Comparison of ENCODE assay signal across 8 cellular contexts in genomic region chr12:98592825-98593322, GRCh38. TPM values are rescaled to one million over a fixed set of nuclear protein-coding genes. Genes with fewer than 3 reads are reported as not detected.
A peak's percentile ranks its signal among the peaks of the same experiment; 100 is the strongest.
DNase-seq lines count a peak whose midpoint lies in the region; ATAC-seq, FAIRE-seq and TF ChIP-seq lines count a peak whose summit lies in the region.

No MANE protein-coding gene starts in this region.

- H3K36me3 ChIP-seq in MG63 (peaks cover 43% of the 10 kb centered on the region), K562 (ENCODE audit: control insufficient read depth, insufficient read depth, low read length) (peaks cover 41% of the 10 kb centered on the region), mucosa of descending colon (ENCODE audit: low read depth) (no peaks in the 10 kb centered on the region)

- no peaks in the 10 kb centered on the region for H3K9me1 ChIP-seq in K562 (ENCODE audit: control insufficient read depth, insufficient read depth, low read length)

- CTCF ChIA-PET in K562 (lab: Yijun Ruan, JAX; ENCODE audit: low intra/inter-chr PET ratio): no interaction called here

- 1% methylated on average over 9 of the region's 9 CpGs for WGBS in K562 (ENCODE audit: insufficient coverage, low coverage, missing lambda C conversion rate)

- H3K27ac ChIP-seq in K562 (ENCODE audit: extremely low read depth, low read depth, low read length): peak overlapping the region; percentile 80

- peaks cover 26% of the 10 kb centered on the region for H4K20me1 ChIP-seq in K562 (replicated peaks; ENCODE audit: control insufficient read depth, insufficient read depth, low read length)

- TF ChIP-seq POLR2A in K562 (conservative IDR thresholded peaks at IDR 0.05): no peak
- TF ChIP-seq POLR2A in GM12891 (IDR thresholded peaks at IDR 0.05; ENCODE audit: low read depth, low read length): no peak

- ATAC-seq in GM19452 (IDR thresholded peaks at IDR 0.05; ENCODE audit: unreplicated experiment): peak; percentile 1
- no peak for ATAC-seq in K562
- no peak for ATAC-seq in mucosa of descending colon
- ATAC-seq in HG03460 (IDR thresholded peaks at IDR 0.05; ENCODE audit: unreplicated experiment): no peak

- H2AFZ ChIP-seq in K562 (ENCODE audit: low read depth, low read length): peak overlapping the region; percentile 92

- TSS peak; percentile 99 for BruUV-seq in K562 (replicated peaks; lab: Mats Ljungman, UMichigan)

- peak overlapping the region; percentile 92 for H3K4me2 ChIP-seq in K562 (ENCODE audit: insufficient read depth, low read length)

- H3K4me1 ChIP-seq in K562 (replicated peaks in 1 of 2; ENCODE audit: control insufficient read depth in 2 of 2, insufficient read depth in 2 of 2, low read length in 2 of 2): peaks cover 16 to 18% of the 10 kb centered on the region in 2 experiments; a peak in 4 of 5 replicates
- peaks cover 5% of the 10 kb centered on the region for H3K4me1 ChIP-seq in mucosa of descending colon (ENCODE audit: low read depth)

- no peak for TF ChIP-seq RAD21 in K562 (CRISPR knock-in tag; conservative IDR thresholded peaks at IDR 0.05 in 1 of 2, IDR thresholded peaks at IDR 0.05 in 1 of 2)

- TF ChIP-seq CTCF in K562 (IDR thresholded peaks at IDR 0.05 in 2 of 3, conservative IDR thresholded peaks at IDR 0.05 in 1 of 3; ENCODE audit: insufficient read depth in 2 of 3, low read depth in 1 of 3, low read length in 3 of 3) (no peak), mucosa of descending colon (IDR thresholded peaks at IDR 0.05) (no peak)

- POLR2A ChIA-PET in K562 (lab: Yijun Ruan, JAX): interaction anchor here (0.8 to 7.2 kb wide), 17 partner anchors 8 to 406 kb away, joined by 3 to 96 read pairs (median 4); no protein-coding TSS in a partner anchor

- H3K4me3 ChIP-seq in MG63 (peak overlapping the region; percentile 99), K562 (peak overlapping the region; percentile 100), mucosa of descending colon (peak overlapping the region; percentile 95)

- DNase-seq in MG63: no peak
- peak in 2 of 4 experiments; percentile 25 to 49 for DNase-seq in K562 (ENCODE audit: extremely low read depth in 1 of 4, low spot score in 3 of 4)
- peak in 1 of 3 donors; percentile 23 for DNase-seq in mucosa of descending colon
- DNase-seq in putamen (ENCODE audit: low spot score): no peak
- DNase-seq in GM12891 (ENCODE audit: insufficient read length, low spot score): no peak
- DNase-seq in frontal cortex (ENCODE audit: low spot score in 2 of 2): no peak

- in situ Hi-C loops in K562 (cut with MboI): no loop called here

- no peak for TF ChIP-seq EP300 in K562 (IDR thresholded peaks at IDR 0.05; ENCODE audit: low read length)

- intact Hi-C loops in K562 (cut with micrococcal nuclease): loop anchor here (1.0 to 5.0 kb wide), 5 partner anchors 20 to 76 kb away; partner anchors contain the start of genes APAF1 and TMPO
- intact Hi-C loops in mucosa of descending colon (cut with DNase I, micrococcal nuclease): loop anchor here in 1 of 2 donors (10.0 kb wide), 1 partner anchor 52 kb away; the partner anchor contains the start of genes APAF1 and IKBIP

- peak overlapping the region; percentile 72 to 81 for H3K9ac ChIP-seq in K562 (ENCODE audit: insufficient read depth in 1 of 2, low read depth in 2 of 2, low read length in 2 of 2)

- FAIRE-seq in K562 (lab: Jason Lieb, UNC) (peak; percentile 35), GM12891 (lab: Jason Lieb, UNC) (no peak), frontal cortex (lab: Jason Lieb, UNC) (no peak)

- peaks cover 52% of the 10 kb centered on the region for H3K79me2 ChIP-seq in K562 (ENCODE audit: control insufficient read depth, insufficient read depth, low read length)

- H3K9me3 ChIP-seq in MG63: no peaks in the 10 kb centered on the region
- H3K9me3 ChIP-seq in K562 (replicated peaks; ENCODE audit: control insufficient read depth, insufficient read depth, low read depth, low read length): no peaks in the 10 kb centered on the region
- H3K9me3 ChIP-seq in mucosa of descending colon: no peaks in the 10 kb centered on the region

- H3K27me3 ChIP-seq in MG63 (no peaks in the 10 kb centered on the region), K562 (ENCODE audit: control insufficient read depth in 2 of 2, insufficient read depth in 2 of 2, low read length in 2 of 2) (no peaks in the 10 kb centered on the region)

TF ChIP-seq in K562, 482 proteins besides CTCF, POLR2A, EP300 and RAD21 (continues in another document):
- TF ChIP-seq RBM22 (IDR thresholded peaks at IDR 0.05; ENCODE audit: low read depth, low read length, poor library complexity, severe bottlenecking): no peak
- peak in 1 of 2 experiments; percentile 43; a peak in 1 of 4 replicates for TF ChIP-seq HDAC1 (IDR thresholded peaks at IDR 0.05)

TF ChIP-seq in GM12891, 5 proteins besides CTCF, POLR2A, EP300 and RAD21 (continues in another document):
- TF ChIP-seq PAX5 (IDR thresholded peaks at IDR 0.05; ENCODE audit: insufficient read depth, low read length, severe bottlenecking): no peak
- no peak for TF ChIP-seq POLR2AphosphoS5 (IDR thresholded peaks at IDR 0.05; ENCODE audit: low read depth, low read length)
- TF ChIP-seq SPI1 (IDR thresholded peaks at IDR 0.05; ENCODE audit: low read depth, low read length): no peak

RNA-seq across cellular contexts. Expression of gene SLC25A3, which starts 0.6 kb away (rescaled TPM):
- 998 and 1,016 TPM in 2 replicates for total RNA-seq in MG63 (2014; rRNA removed; shearing (Covaris generic); ENCODE audit: low replicate concordance)
- 311 and 511 TPM in 2 replicates for total RNA-seq in K562 (2011; cell fraction: chromatin; rRNA removed; ENCODE audit: low replicate concordance)
- total RNA-seq in K562 (2011; cell fraction: nucleolus; rRNA removed): 257 and 270 TPM in 2 replicates
- total RNA-seq in K562 (2011; cell fraction: nucleoplasm; rRNA removed): 338 and 415 TPM in 2 replicates
- total RNA-seq in K562 (2014; rRNA removed): 450 and 515 TPM in 2 replicates
- total RNA-seq in K562 (2014; rRNA removed; fragmentation: Illumina TruSeq; extraction: Trizol): 766 and 865 TPM in 2 replicates
- total RNA-seq in K562 (2015; rRNA removed; fragmentation: Illumina TruSeq; extraction: Trizol): 498 and 500 TPM in 2 replicates
- 687 and 693 TPM in 2 replicates for total RNA-seq in K562 (2021)
- 405 and 419 TPM in 2 replicates for polyA plus RNA-seq in K562 (2011; rRNA removed)
- 556 and 768 TPM in 2 replicates for polyA plus RNA-seq in K562 (2011; cell fraction: cytosol; rRNA removed)
- 515 and 531 TPM in 2 replicates for polyA plus RNA-seq in K562 (2011; cell fraction: nucleus; rRNA removed)
- polyA plus RNA-seq in K562 (2012): 638 and 684 TPM in 2 replicates
- 571 and 592 TPM in 2 replicates for polyA plus RNA-seq in K562 (2014; fragmentation: Illumina TruSeq; extraction: Trizol)
- polyA plus RNA-seq in K562 (2014; fragmentation: Nextera tagmentation; extraction: Ambion mirVana): 100 to 1,000 TPM; 264 to 309 TPM
- 449 and 495 TPM in 2 replicates for polyA plus RNA-seq in K562 (2014; rRNA removed)
- polyA minus RNA-seq in K562 (2011; rRNA and poly(A)+ RNA removed): 760 and 828 TPM in 2 replicates
- 379 and 409 TPM in 2 replicates for polyA minus RNA-seq in K562 (2011; cell fraction: cytosol; rRNA and poly(A)+ RNA removed)
- polyA minus RNA-seq in K562 (2011; cell fraction: nucleus; rRNA and poly(A)+ RNA removed): 181 and 261 TPM in 2 replicates
- total RNA-seq in mucosa of descending colon: 100 to 1,000 TPM; 617 to 741 (median 658) TPM
- polyA plus RNA-seq in GM12891 (2012; ENCODE audit: low read depth, missing spikeins): 590 TPM
- total RNA-seq in frontal cortex: 241 TPM

RNA-seq across cellular contexts. Expression of gene IKBIP, which starts 51.7 kb away (rescaled TPM):
- total RNA-seq in MG63 (2014; rRNA removed; shearing (Covaris generic); ENCODE audit: low replicate concordance): 48.9 and 79.7 TPM in 2 replicates
- total RNA-seq in K562 (2011; cell fraction: chromatin; rRNA removed; ENCODE audit: low replicate concordance): 6.2 and 22.8 TPM in 2 replicates
- 6.2 and 7.0 TPM in 2 replicates for total RNA-seq in K562 (2011; cell fraction: nucleolus; rRNA removed)
- total RNA-seq in K562 (2011; cell fraction: nucleoplasm; rRNA removed): 11.0 and 14.5 TPM in 2 replicates
- 14.1 and 14.9 TPM in 2 replicates for total RNA-seq in K562 (2014; rRNA removed)
- 19.5 and 22.8 TPM in 2 replicates for total RNA-seq in K562 (2014; rRNA removed; fragmentation: Illumina TruSeq; extraction: Trizol)
- 16.5 and 17.8 TPM in 2 replicates for total RNA-seq in K562 (2015; rRNA removed; fragmentation: Illumina TruSeq; extraction: Trizol)
- 14.9 and 15.4 TPM in 2 replicates for total RNA-seq in K562 (2021)
- 12.3 and 16.2 TPM in 2 replicates for polyA plus RNA-seq in K562 (2011; rRNA removed)
- polyA plus RNA-seq in K562 (2011; cell fraction: cytosol; rRNA removed): 3.1 and 5.1 TPM in 2 replicates
- 2.5 and 2.8 TPM in 2 replicates for polyA plus RNA-seq in K562 (2011; cell fraction: nucleus; rRNA removed)
- polyA plus RNA-seq in K562 (2012): 12.4 and 14.4 TPM in 2 replicates
- 12.6 and 15.3 TPM in 2 replicates for polyA plus RNA-seq in K562 (2014; fragmentation: Illumina TruSeq; extraction: Trizol)
- 1 to 10 TPM; 3.3 to 4.9 TPM for polyA plus RNA-seq in K562 (2014; fragmentation: Nextera tagmentation; extraction: Ambion mirVana)
- polyA plus RNA-seq in K562 (2014; rRNA removed): 14.9 and 15.8 TPM in 2 replicates
- 9.7 and 10.4 TPM in 2 replicates for polyA minus RNA-seq in K562 (2011; rRNA and poly(A)+ RNA removed)
- 4.7 and 4.8 TPM in 2 replicates for polyA minus RNA-seq in K562 (2011; cell fraction: cytosol; rRNA and poly(A)+ RNA removed)
- 2.7 and 3.8 TPM in 2 replicates for polyA minus RNA-seq in K562 (2011; cell fraction: nucleus; rRNA and poly(A)+ RNA removed)
- total RNA-seq in mucosa of descending colon: 1 to 10 TPM; 1.4 to 7.8 (median 7.5) TPM
- polyA plus RNA-seq in GM12891 (2012; ENCODE audit: low read depth, missing spikeins): 15.1 TPM
- total RNA-seq in frontal cortex: 9.4 TPM

RNA-seq across cellular contexts. Expression of gene APAF1, which starts 52.2 kb away (rescaled TPM):
- 19.3 and 24.2 TPM in 2 replicates for total RNA-seq in MG63 (2014; rRNA removed; shearing (Covaris generic); ENCODE audit: low replicate concordance)
- 34.4 and 111 TPM in 2 replicates for total RNA-seq in K562 (2011; cell fraction: chromatin; rRNA removed; ENCODE audit: low replicate concordance)
- 13.7 and 18.6 TPM in 2 replicates for total RNA-seq in K562 (2011; cell fraction: nucleolus; rRNA removed)
- 27.3 and 35.5 TPM in 2 replicates for total RNA-seq in K562 (2011; cell fraction: nucleoplasm; rRNA removed)
- total RNA-seq in K562 (2014; rRNA removed) (8.5 and 11.1 TPM in 2 replicates), K562 (2014; rRNA removed; fragmentation: Illumina TruSeq; extraction: Trizol) (15.2 and 18.3 TPM in 2 replicates), K562 (2015; rRNA removed; fragmentation: Illumina TruSeq; extraction: Trizol) (10.8 TPM in 2 replicates), K562 (2021) (11.5 and 13.4 TPM in 2 replicates), mucosa of descending colon (10 to 100 TPM; 22.5 to 44.2 (median 41.9) TPM), frontal cortex (39.9 TPM)
- polyA plus RNA-seq in K562 (2011; rRNA removed) (12.4 and 15.7 TPM in 2 replicates), K562 (2014; fragmentation: Illumina TruSeq; extraction: Trizol) (8.2 and 9.9 TPM in 2 replicates), K562 (2014; fragmentation: Nextera tagmentation; extraction: Ambion mirVana) (1 to 10 TPM; 5.1 to 6.5 TPM), K562 (2014; rRNA removed) (7.2 and 8.4 TPM in 2 replicates)
- 5.2 and 7.2 TPM in 2 replicates for polyA plus RNA-seq in K562 (2011; cell fraction: cytosol; rRNA removed)
- 9.1 and 10.9 TPM in 2 replicates for polyA plus RNA-seq in K562 (2011; cell fraction: nucleus; rRNA removed)
- polyA plus RNA-seq in K562 (2012): 6.7 and 9.1 TPM in 2 replicates
- polyA minus RNA-seq in K562 (2011; rRNA and poly(A)+ RNA removed): 48.2 and 55.6 TPM in 2 replicates
- polyA minus RNA-seq in K562 (2011; cell fraction: cytosol; rRNA and poly(A)+ RNA removed): 12.2 and 18.2 TPM in 2 replicates
- 12.1 and 26.7 TPM in 2 replicates for polyA minus RNA-seq in K562 (2011; cell fraction: nucleus; rRNA and poly(A)+ RNA removed)
- 4.4 TPM for polyA plus RNA-seq in GM12891 (2012; ENCODE audit: low read depth, missing spikeins)
